12 cellular contexts compared by ENCODE assay signal in the genomic region with DNA sequence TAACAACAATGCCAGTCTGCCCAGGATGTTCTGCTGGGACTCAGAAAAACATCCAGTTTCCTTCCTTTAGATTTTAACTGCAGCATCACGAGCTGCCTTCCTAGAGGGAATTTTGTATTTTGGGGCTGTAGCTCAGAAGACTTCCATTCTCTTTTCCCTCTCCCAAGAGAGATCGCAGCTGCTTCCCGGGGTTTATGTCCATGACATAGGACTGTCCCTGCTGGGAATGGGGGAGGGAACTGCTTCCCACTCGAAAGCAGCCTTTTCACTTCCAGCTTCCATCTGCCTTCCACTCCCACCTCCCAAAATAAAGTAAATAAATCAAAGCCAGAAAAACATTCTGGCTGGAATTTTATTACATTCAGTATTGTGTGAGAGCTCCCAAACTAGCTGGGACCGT. TPM values are rescaled to one million over a fixed set of nuclear protein-coding genes. Genes with fewer than 3 reads are reported as not detected.
DNase-seq lines count a peak whose midpoint lies in the region; ATAC-seq and TF ChIP-seq lines count a peak whose summit lies in the region.
"Had no signal": no experiment of that assay in that cellular context is flagged by ENCODE, and none has a peak within 500 bp of the region (broad histone marks: within the 10 kb centered on the region; RNA-seq: fewer than 3 reads in every experiment).

No MANE protein-coding gene starts in this region.

- H3K36me3 ChIP-seq in RWPE2 (ENCODE audit: low read depth) (no peaks in the 10 kb centered on the region), gastroesophageal sphincter (no peaks in the 10 kb centered on the region), prostate gland (no peaks in the 10 kb centered on the region)
- H3K36me3 ChIP-seq: esophagus squamous epithelium had no signal

- H3K9me3 ChIP-seq in RWPE2 (ENCODE audit: severe bottlenecking) (no peaks in the 10 kb centered on the region), gastroesophageal sphincter (no peaks in the 10 kb centered on the region), prostate gland (no peaks in the 10 kb centered on the region)
- H3K9me3 ChIP-seq: esophagus squamous epithelium had no signal

- H3K4me3 ChIP-seq in RWPE2 (ENCODE audit: severe bottlenecking) (no peak overlapping the region), gastroesophageal sphincter (no peak overlapping the region), prostate gland (no peak overlapping the region)
- H3K4me3 ChIP-seq: esophagus squamous epithelium had no signal

- ATAC-seq in RWPE2 (ENCODE audit: low read depth) (no peak), gastroesophageal sphincter (no peak)
- ATAC-seq: activated CD4-positive, CD25-positive, alpha-beta regulatory T cell treated with anti-CD3 and anti-CD28 coated beads, Interleukin-2, amount 50 U/mL, for 24 hours had no signal

- H3K27me3 ChIP-seq in RWPE2 (ENCODE audit: insufficient read depth, poor library complexity, severe bottlenecking), result no peaks in the 10 kb centered on the region
- no peaks in the 10 kb centered on the region for H3K27me3 ChIP-seq in gastroesophageal sphincter
- no peaks in the 10 kb centered on the region for H3K27me3 ChIP-seq in prostate gland (replicated peaks; ENCODE audit: insufficient read depth)
- H3K27me3 ChIP-seq: esophagus squamous epithelium had no signal

- H3K27ac ChIP-seq in RWPE2 (ENCODE audit: poor library complexity, severe bottlenecking) (peak overlapping the region; percentile 85), gastroesophageal sphincter (peak overlapping the region; percentile 69 to 83 (median 76)), prostate gland (peak overlapping the region; percentile 10 to 33)

- H3K4me1 ChIP-seq in RWPE2 (ENCODE audit: insufficient read depth, poor library complexity, severe bottlenecking), result peaks cover 49% of the 10 kb centered on the region
- peaks cover 26 to 86% (median 29%) of the 10 kb centered on the region in 3 donors for H3K4me1 ChIP-seq in gastroesophageal sphincter
- peaks cover 3% of the 10 kb centered on the region for H3K4me1 ChIP-seq in prostate gland (replicated peaks)

- TF ChIP-seq CTCF in RWPE2 (IDR thresholded peaks at IDR 0.05; ENCODE audit: poor library complexity, severe bottlenecking) (no peak), gastroesophageal sphincter (IDR thresholded peaks at IDR 0.05) (no peak), prostate gland (IDR thresholded peaks at IDR 0.05) (no peak)

- TF ChIP-seq POLR2A in gastroesophageal sphincter (IDR thresholded peaks at IDR 0.05) (no peak), prostate gland (IDR thresholded peaks at IDR 0.05) (no peak)

- peak; percentile 51 for DNase-seq in A172 (ENCODE audit: low spot score)
- no peak for DNase-seq in RWPE2 (ENCODE audit: low spot score)
- no peak for DNase-seq in prostate gland (ENCODE audit: low spot score)
- DNase-seq in ureter (ENCODE audit: low spot score), result no peak
- DNase-seq in activated naive CD4-positive, alpha-beta T cell treated with Interleukin-2 at 50 U/mL for 16 hours, result no peak
- DNase-seq in NCI-H1436 treated with DMSO at 0.1 percent for 48 hours (lab: John Stamatoyannopoulos, UW), result no peak
- no peak for DNase-seq in NCI-H1417 treated with DMSO at 0.1 percent for 48 hours (lab: John Stamatoyannopoulos, UW)
- DNase-seq: esophagus squamous epithelium; Kasumi-1; stimulated activated CD4-positive, alpha-beta T cell treated with anti-CD3 and anti-CD28 coated beads, Interleukin-2, amount 100 ng/mL, for 24 hours had no signal

- no peak for TF ChIP-seq EP300 in gastroesophageal sphincter (IDR thresholded peaks at IDR 0.05)

- 28 to 50% methylated on average over 5 of the region's 5 CpGs for WGBS in gastroesophageal sphincter (ENCODE audit: low coverage in 1 of 2), 2 donors
- 33% methylated on average over 5 of the region's 5 CpGs for WGBS in prostate gland

- intact Hi-C loops in prostate gland (cut with DNase I), result loop anchor here (10.0 kb wide), 2 partner anchors 232 to 372 kb away; no protein-coding TSS in a partner anchor

RNA-seq across cellular contexts. Expression of gene LIMS1, which starts 52.4 kb away (rescaled TPM):
- total RNA-seq in A172 (2014; rRNA removed; shearing (Covaris generic)), result 53.8 and 91.9 TPM in 2 replicates
- total RNA-seq in gastroesophageal sphincter (100 to 1,000 TPM in 3 of 4 donors, 10 to 100 TPM in 1; 79.6 to 119 (median 116) TPM), prostate gland (10 to 100 TPM; 82.9 to 90.4 TPM), ureter (60.1 TPM)

Comparison
In these comparisons a context has a peak if more than half of its experiments do, and no peak if none do; other contexts are left out.
1. H3K27ac ChIP-seq: peak in every context shown above with its lines; median percentile 85 in RWPE2; 76 in gastroesophageal sphincter; 22 in prostate gland.